10 cellular contexts compared by ENCODE assay signal in genomic region chr2:219344756-219345458, GRCh38. TPM values are rescaled to one million over a fixed set of nuclear protein-coding genes. Genes with fewer than 3 reads are reported as not detected.
DNase-seq lines count a peak whose midpoint lies in the region; ATAC-seq and TF ChIP-seq lines count a peak whose summit lies in the region.
"Had no signal": no experiment of that assay in that cellular context is flagged by ENCODE, and none has a peak within 500 bp of the region (broad histone marks: within the 10 kb centered on the region; RNA-seq: fewer than 3 reads in every experiment).

No MANE protein-coding gene starts in this region.

- H3F3A ChIP-seq in SK-N-SH (replicated peaks; ENCODE audit: insufficient read depth), result no peaks in the 10 kb centered on the region

- DNase-seq in Daoy (ENCODE audit: low read depth), result peak; percentile 17
- peak; percentile 3 to 60 for DNase-seq in NCI-H446 (lab: John Stamatoyannopoulos, UW)
- peak; percentile 56 for DNase-seq in dermis blood vessel endothelial cell
- DNase-seq in myocyte (ENCODE audit: low read depth), result peak; percentile 85
- no peak for DNase-seq in SK-N-SH
- DNase-seq in T-helper 9 cell, result no peak

- H3K4me3 ChIP-seq in SK-N-SH (ENCODE audit: low read depth in 2 of 2, low read length in 1 of 2), result no peak overlapping the region
- H3K4me3 ChIP-seq: SJSA1 had no signal

- H3K9me3 ChIP-seq in SK-N-SH, result no peaks in the 10 kb centered on the region
- H3K9me3 ChIP-seq: SJSA1 had no signal

- 81% methylated on average over 6 of the region's 6 CpGs for WGBS in SK-N-SH (ENCODE audit: low lambda C conversion rate)

- no peak overlapping the region for H3K4me2 ChIP-seq in SK-N-SH

- H2AFZ ChIP-seq in SK-N-SH (ENCODE audit: low read depth), result no peak overlapping the region

- TF ChIP-seq RAD21 in SK-N-SH (IDR thresholded peaks at IDR 0.05; ENCODE audit: low read length), result no peak

- ATAC-seq in GM21390 (IDR thresholded peaks at IDR 0.05; ENCODE audit: unreplicated experiment) (no peak), GM21723 (IDR thresholded peaks at IDR 0.05; ENCODE audit: unreplicated experiment) (no peak)
- ATAC-seq: left colon had no signal

- no peaks in the 10 kb centered on the region for H3K9me2 ChIP-seq in SK-N-SH

- no peaks in the 10 kb centered on the region for H3K27me3 ChIP-seq in SK-N-SH (ENCODE audit: insufficient read depth)

- H3K4me1 ChIP-seq in SK-N-SH (ENCODE audit: control insufficient read depth in 1 of 2, insufficient read depth in 2 of 2, low read depth in 1 of 2, low read length in 1 of 2), result peaks cover 0 to 4% of the 10 kb centered on the region in 2 experiments; a peak in 1 of 4 replicates
- H3K4me1 ChIP-seq: SJSA1 had no signal

- TF ChIP-seq CTCF in SK-N-SH (IDR thresholded peaks at IDR 0.05), result no peak

- TF ChIP-seq EP300 in SK-N-SH (IDR thresholded peaks at IDR 0.05; ENCODE audit: borderline replicate concordance in 1 of 2, low read depth in 1 of 2, low read length in 1 of 2), result no peak

- POLR2A ChIA-PET in SK-N-SH (lab: Yijun Ruan, JAX), result no interaction called here

- no peaks in the 10 kb centered on the region for H3K36me3 ChIP-seq in SK-N-SH (replicated peaks in 1 of 2; ENCODE audit: control insufficient read depth in 1 of 2, insufficient read depth in 2 of 2, low read length in 1 of 2)
- H3K36me3 ChIP-seq: SJSA1 had no signal

- no peak overlapping the region for H3K27ac ChIP-seq in SK-N-SH (ENCODE audit: low read depth in 2 of 2, low read length in 1 of 2)
- H3K27ac ChIP-seq: SJSA1 had no signal

- CTCF ChIA-PET in SK-N-SH (lab: Yijun Ruan, JAX), result interaction anchor here (0.6 to 3.4 kb wide), 7 partner anchors 9 to 152 kb away, joined by 3 to 14 read pairs (median 3); no protein-coding TSS in a partner anchor

- no peaks in the 10 kb centered on the region for H3K79me2 ChIP-seq in SK-N-SH (ENCODE audit: insufficient read depth)

- no peaks in the 10 kb centered on the region for H4K20me1 ChIP-seq in SK-N-SH (ENCODE audit: insufficient read depth)

- no peak overlapping the region for H3K9ac ChIP-seq in SK-N-SH

TF ChIP-seq in SK-N-SH, 30 proteins besides CTCF, POLR2A, EP300 and RAD21:
- TF ChIP-seq PBX3 (IDR thresholded peaks at IDR 0.05) (no peak), TAF1 (IDR thresholded peaks at IDR 0.05; ENCODE audit: borderline replicate concordance, low read depth, low read length) (no peak), MEF2A (IDR thresholded peaks at IDR 0.05; ENCODE audit: borderline replicate concordance, low read depth) (no peak), FOXJ3 (CRISPR knock-in tag; IDR thresholded peaks at IDR 0.05) (no peak), NFIC (IDR thresholded peaks at IDR 0.05; ENCODE audit: borderline replicate concordance) (no peak), JUND (IDR thresholded peaks at IDR 0.05) (no peak), NRF1 (IDR thresholded peaks at IDR 0.05; ENCODE audit: low read depth, low read length) (no peak), FOXM1 (IDR thresholded peaks at IDR 0.05; ENCODE audit: low read depth) (no peak), IRF3 (IDR thresholded peaks at IDR 0.05; ENCODE audit: low read depth, low read length) (no peak)

RNA-seq across cellular contexts. Expression of gene RESP18, which starts 12.4 kb away (rescaled TPM):
- not detected in 2 replicates for total RNA-seq in Daoy (2014; rRNA removed; shearing (Covaris generic))
- total RNA-seq in dermis blood vessel endothelial cell, result not detected in 2 replicates
- total RNA-seq in myocyte, result not detected in 2 replicates
- not detected for polyA plus RNA-seq in myocyte (2012)
- not detected in 2 replicates for polyA plus RNA-seq in SK-N-SH (2012; rRNA removed)
- not detected in 2 replicates for polyA plus RNA-seq in SK-N-SH (2012; cell fraction: cytosol; rRNA removed)
- not detected in 2 replicates for polyA plus RNA-seq in SK-N-SH (2012; cell fraction: nucleus; rRNA removed)
- total RNA-seq: left colon, SJSA1 had no signal

RNA-seq across cellular contexts. Expression of gene PTPRN, which starts 35.7 kb away (rescaled TPM):
- 0.21 and 1.3 TPM in 2 replicates for total RNA-seq in Daoy (2014; rRNA removed; shearing (Covaris generic))
- total RNA-seq in dermis blood vessel endothelial cell (0.17 TPM in 1 of 2 replicates, not detected in the other), myocyte (0.24 and 0.68 TPM in 2 replicates)
- polyA plus RNA-seq in myocyte (2012), result 0.15 TPM
- polyA plus RNA-seq in SK-N-SH (2012; rRNA removed), result 7.4 and 9.5 TPM in 2 replicates
- polyA plus RNA-seq in SK-N-SH (2012; cell fraction: cytosol; rRNA removed), result 3.9 and 6.3 TPM in 2 replicates
- 12.9 and 14.4 TPM in 2 replicates for polyA plus RNA-seq in SK-N-SH (2012; cell fraction: nucleus; rRNA removed)

RNA-seq across cellular contexts. Expression of gene DNPEP, which starts 42.8 kb away (rescaled TPM):
- 72.1 and 94.6 TPM in 2 replicates for total RNA-seq in Daoy (2014; rRNA removed; shearing (Covaris generic))
- total RNA-seq in dermis blood vessel endothelial cell (54.1 and 67.7 TPM in 2 replicates), myocyte (61.4 and 65.3 TPM in 2 replicates)
- 74.2 TPM for polyA plus RNA-seq in myocyte (2012)
- polyA plus RNA-seq in SK-N-SH (2012; rRNA removed), result 80.7 and 92.6 TPM in 2 replicates
- 27.9 and 49.5 TPM in 2 replicates for polyA plus RNA-seq in SK-N-SH (2012; cell fraction: cytosol; rRNA removed)
- polyA plus RNA-seq in SK-N-SH (2012; cell fraction: nucleus; rRNA removed), result 188 and 246 TPM in 2 replicates

Comparison
In these comparisons a context has a peak if more than half of its experiments do, and no peak if none do; other contexts are left out.
1. DNase-seq: peak in Daoy (single experiment), NCI-H446 (2 of 2), dermis blood vessel endothelial cell (single experiment) and myocyte (single experiment); none in SK-N-SH (single experiment) and T-helper 9 cell (single experiment).